ENCODE assay signal across 2 cellular contexts in the genomic region with DNA sequence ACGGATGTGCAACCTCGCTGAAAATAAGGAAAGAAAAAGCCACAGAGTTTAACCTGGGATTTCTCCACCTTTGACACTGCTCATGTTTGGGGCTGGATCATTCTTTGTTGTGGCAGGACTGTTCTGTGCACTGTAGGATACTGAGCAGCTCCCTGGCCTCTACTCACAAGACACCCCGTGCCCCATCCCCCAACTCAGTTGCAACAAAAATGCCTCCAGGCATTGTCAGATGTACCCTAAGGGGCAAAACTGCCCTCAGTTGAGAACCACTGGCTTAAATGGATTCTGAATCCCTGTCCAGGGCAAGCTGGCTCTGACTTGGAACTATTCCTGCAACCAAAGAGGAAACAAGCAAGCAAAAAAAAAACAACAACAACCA.
TF ChIP-seq lines count a peak whose summit lies in the region.

No MANE protein-coding gene starts in this region.

TF ChIP-seq in SK-N-SH, 30 proteins besides CTCF, POLR2A, EP300 and RAD21 (continued from another document):
- no peak for TF ChIP-seq RXRA (IDR thresholded peaks at IDR 0.05; ENCODE audit: borderline replicate concordance, low read depth)

TF ChIP-seq in SK-N-SH treated with all-trans-retinoic acid at 6 μM for 48 hours, 23 proteins besides CTCF, POLR2A, EP300 and RAD21:
- TF ChIP-seq, protein P1, sequence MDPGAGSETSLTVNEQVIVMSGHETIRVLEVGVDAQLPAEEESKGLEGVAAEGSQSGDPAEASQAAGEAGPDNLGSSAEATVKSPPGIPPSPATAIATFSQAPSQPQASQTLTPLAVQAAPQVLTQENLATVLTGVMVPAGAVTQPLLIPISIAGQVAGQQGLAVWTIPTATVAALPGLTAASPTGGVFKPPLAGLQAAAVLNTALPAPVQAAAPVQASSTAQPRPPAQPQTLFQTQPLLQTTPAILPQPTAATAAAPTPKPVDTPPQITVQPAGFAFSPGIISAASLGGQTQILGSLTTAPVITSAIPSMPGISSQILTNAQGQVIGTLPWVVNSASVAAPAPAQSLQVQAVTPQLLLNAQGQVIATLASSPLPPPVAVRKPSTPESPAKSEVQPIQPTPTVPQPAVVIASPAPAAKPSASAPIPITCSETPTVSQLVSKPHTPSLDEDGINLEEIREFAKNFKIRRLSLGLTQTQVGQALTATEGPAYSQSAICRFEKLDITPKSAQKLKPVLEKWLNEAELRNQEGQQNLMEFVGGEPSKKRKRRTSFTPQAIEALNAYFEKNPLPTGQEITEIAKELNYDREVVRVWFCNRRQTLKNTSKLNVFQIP (CRISPR knock-in tag; IDR thresholded peaks at IDR 0.05; ENCODE audit: borderline replicate concordance, low read depth): no peak
- TF ChIP-seq BACH2 (CRISPR knock-in tag; IDR thresholded peaks at IDR 0.05; ENCODE audit: borderline replicate concordance) (no peak), ESRRG (CRISPR knock-in tag; IDR thresholded peaks at IDR 0.05) (no peak), TOX (CRISPR knock-in tag; IDR thresholded peaks at IDR 0.05; ENCODE audit: borderline replicate concordance) (no peak), RARB (CRISPR knock-in tag; IDR thresholded peaks at IDR 0.05) (no peak), SNAI2 (CRISPR knock-in tag; IDR thresholded peaks at IDR 0.05) (no peak), ISL1 (CRISPR knock-in tag; IDR thresholded peaks at IDR 0.05) (no peak), ZNF70 (CRISPR knock-in tag; IDR thresholded peaks at IDR 0.05) (no peak)
- TF ChIP-seq, protein P2, sequence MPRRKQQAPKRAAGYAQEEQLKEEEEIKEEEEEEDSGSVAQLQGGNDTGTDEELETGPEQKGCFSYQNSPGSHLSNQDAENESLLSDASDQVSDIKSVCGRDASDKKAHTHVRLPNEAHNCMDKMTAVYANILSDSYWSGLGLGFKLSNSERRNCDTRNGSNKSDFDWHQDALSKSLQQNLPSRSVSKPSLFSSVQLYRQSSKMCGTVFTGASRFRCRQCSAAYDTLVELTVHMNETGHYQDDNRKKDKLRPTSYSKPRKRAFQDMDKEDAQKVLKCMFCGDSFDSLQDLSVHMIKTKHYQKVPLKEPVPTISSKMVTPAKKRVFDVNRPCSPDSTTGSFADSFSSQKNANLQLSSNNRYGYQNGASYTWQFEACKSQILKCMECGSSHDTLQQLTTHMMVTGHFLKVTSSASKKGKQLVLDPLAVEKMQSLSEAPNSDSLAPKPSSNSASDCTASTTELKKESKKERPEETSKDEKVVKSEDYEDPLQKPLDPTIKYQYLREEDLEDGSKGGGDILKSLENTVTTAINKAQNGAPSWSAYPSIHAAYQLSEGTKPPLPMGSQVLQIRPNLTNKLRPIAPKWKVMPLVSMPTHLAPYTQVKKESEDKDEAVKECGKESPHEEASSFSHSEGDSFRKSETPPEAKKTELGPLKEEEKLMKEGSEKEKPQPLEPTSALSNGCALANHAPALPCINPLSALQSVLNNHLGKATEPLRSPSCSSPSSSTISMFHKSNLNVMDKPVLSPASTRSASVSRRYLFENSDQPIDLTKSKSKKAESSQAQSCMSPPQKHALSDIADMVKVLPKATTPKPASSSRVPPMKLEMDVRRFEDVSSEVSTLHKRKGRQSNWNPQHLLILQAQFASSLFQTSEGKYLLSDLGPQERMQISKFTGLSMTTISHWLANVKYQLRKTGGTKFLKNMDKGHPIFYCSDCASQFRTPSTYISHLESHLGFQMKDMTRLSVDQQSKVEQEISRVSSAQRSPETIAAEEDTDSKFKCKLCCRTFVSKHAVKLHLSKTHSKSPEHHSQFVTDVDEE (CRISPR knock-in tag; IDR thresholded peaks at IDR 0.05): no peak
